Comparison of ENCODE assay signal across 12 cellular contexts in genomic region chr12:50185496-50185895, GRCh38. TPM values are rescaled to one million over a fixed set of nuclear protein-coding genes. Genes with fewer than 3 reads are reported as not detected.
DNase-seq lines count a peak whose midpoint lies in the region; ATAC-seq and TF ChIP-seq lines count a peak whose summit lies in the region.
"Had no signal": no experiment of that assay in that cellular context is flagged by ENCODE, and none has a peak within 500 bp of the region (broad histone marks: within the 10 kb centered on the region; RNA-seq: fewer than 3 reads in every experiment).

No MANE protein-coding gene starts in this region.

- peak overlapping the region; percentile 37 to 70 for H3K27ac ChIP-seq in breast epithelium
- H3K27ac ChIP-seq: BLaER1 had no signal

- intact Hi-C loops in natural killer cell (cut with micrococcal nuclease) (no loop called here), breast epithelium (cut with DNase I; ENCODE audit: low total_unique reads) (no loop called here), sciatic nerve (cut with DNase I) (no loop called here)

- peaks cover 4% of the 10 kb centered on the region for H3K36me3 Mint-ChIP-seq in natural killer cell treated with Interleukin-12 subunit alpha and Interleukin-12 subunit beta and Interleukin-15 and Interleukin-18, amount 100 ng/mL, for 72 hours
- H3K36me3 Mint-ChIP-seq in natural killer cell = peaks cover 6% of the 10 kb centered on the region
- peaks cover 0 to 40% (median 11%) of the 10 kb centered on the region in 3 donors for H3K36me3 Mint-ChIP-seq in naive thymus-derived CD8-positive, alpha-beta T cell

- no peak overlapping the region for H3K4me3 ChIP-seq in breast epithelium
- H3K4me3 ChIP-seq: BLaER1 had no signal

- H3K4me1 ChIP-seq in breast epithelium = peaks cover 0 to 6% of the 10 kb centered on the region in 2 donors

- no peak overlapping the region for H3K4me3 Mint-ChIP-seq in natural killer cell treated with Interleukin-12 subunit alpha and Interleukin-12 subunit beta and Interleukin-15 and Interleukin-18, amount 100 ng/mL, for 72 hours
- H3K4me3 Mint-ChIP-seq in natural killer cell = no peak overlapping the region
- H3K4me3 Mint-ChIP-seq in naive thymus-derived CD8-positive, alpha-beta T cell = no peak overlapping the region

- H3K9me3 Mint-ChIP-seq in natural killer cell treated with Interleukin-12 subunit alpha and Interleukin-12 subunit beta and Interleukin-15 and Interleukin-18, amount 100 ng/mL, for 72 hours = no peaks in the 10 kb centered on the region
- no peaks in the 10 kb centered on the region for H3K9me3 Mint-ChIP-seq in natural killer cell
- no peaks in the 10 kb centered on the region for H3K9me3 Mint-ChIP-seq in naive thymus-derived CD8-positive, alpha-beta T cell

- ATAC-seq in natural killer cell treated with Interleukin-12 subunit alpha and Interleukin-12 subunit beta and Interleukin-15 and Interleukin-18, amount 100 ng/mL, for 72 hours = no peak
- ATAC-seq in natural killer cell = no peak
- ATAC-seq in naive thymus-derived CD8-positive, alpha-beta T cell = no peak
- no peak for ATAC-seq in sciatic nerve
- ATAC-seq in GM18502 (IDR thresholded peaks at IDR 0.05; ENCODE audit: poor library complexity, unreplicated experiment) = no peak

- peak overlapping the region; percentile 42 to 78 for H3K27ac Mint-ChIP-seq in natural killer cell treated with Interleukin-12 subunit alpha and Interleukin-12 subunit beta and Interleukin-15 and Interleukin-18, amount 100 ng/mL, for 72 hours
- H3K27ac Mint-ChIP-seq in natural killer cell = no peak overlapping the region
- H3K27ac Mint-ChIP-seq in naive thymus-derived CD8-positive, alpha-beta T cell = peak overlapping the region in 9 of 10 donors; percentile 0 to 67 (median 42)

- no peaks in the 10 kb centered on the region for H3K9me3 ChIP-seq in breast epithelium
- H3K9me3 ChIP-seq: BLaER1 had no signal

- no peak for TF ChIP-seq CTCF in natural killer cell (IDR thresholded peaks at IDR 0.05)
- no peak for TF ChIP-seq CTCF in breast epithelium (IDR thresholded peaks at IDR 0.05)

- peaks cover 3 to 23% of the 10 kb centered on the region in 2 donors for H3K4me1 Mint-ChIP-seq in natural killer cell treated with Interleukin-12 subunit alpha and Interleukin-12 subunit beta and Interleukin-15 and Interleukin-18, amount 100 ng/mL, for 72 hours (ENCODE audit: low read depth in 2 of 2)
- H3K4me1 Mint-ChIP-seq in natural killer cell = peaks cover 0 to 5% of the 10 kb centered on the region in 2 donors
- H3K4me1 Mint-ChIP-seq in naive thymus-derived CD8-positive, alpha-beta T cell = peaks cover 3 to 13% (median 8%) of the 10 kb centered on the region in 4 donors

- POLR2A ChIA-PET in naive thymus-derived CD8-positive, alpha-beta T cell (lab: Charles Lee) = no interaction called here

- TF ChIP-seq POLR2A in breast epithelium (IDR thresholded peaks at IDR 0.05) = no peak

- H3K36me3 ChIP-seq in breast epithelium = no peaks in the 10 kb centered on the region

- no peak for DNase-seq in natural killer cell treated with Interleukin-12 subunit alpha and Interleukin-12 subunit beta and Interleukin-15 and Interleukin-18, amount 100 ng/mL, for 72 hours (ENCODE audit: low spot score)
- DNase-seq in natural killer cell (no peak), breast epithelium (ENCODE audit: low spot score in 2 of 2) (no peak), sciatic nerve (ENCODE audit: low spot score) (no peak), EL (no peak), NCI-H526 treated with DMSO at 0.1 percent for 48 hours (lab: John Stamatoyannopoulos, UW) (no peak)
- no peak for DNase-seq in naive thymus-derived CD8-positive, alpha-beta T cell
- DNase-seq: activated CD4-positive, CD25-positive, alpha-beta regulatory T cell; GOT3; NCI-H2171 had no signal

- no peaks in the 10 kb centered on the region for H3K27me3 ChIP-seq in breast epithelium
- H3K27me3 ChIP-seq: BLaER1 had no signal

- no peaks in the 10 kb centered on the region for H3K27me3 Mint-ChIP-seq in natural killer cell treated with Interleukin-12 subunit alpha and Interleukin-12 subunit beta and Interleukin-15 and Interleukin-18, amount 100 ng/mL, for 72 hours
- no peaks in the 10 kb centered on the region for H3K27me3 Mint-ChIP-seq in natural killer cell (ENCODE audit: low read depth in 2 of 2)
- H3K27me3 Mint-ChIP-seq in naive thymus-derived CD8-positive, alpha-beta T cell = no peaks in the 10 kb centered on the region

RNA-seq across cellular contexts. Expression of gene CERS5, which starts 18.3 kb away (rescaled TPM):
- 100 to 1,000 TPM in 1 of 2 donors, 10 to 100 TPM in 1; 72.1 to 115 TPM for total RNA-seq in natural killer cell treated with Interleukin-12 subunit alpha and Interleukin-12 subunit beta and Interleukin-15 and Interleukin-18, amount 100 ng/mL, for 72 hours
- total RNA-seq in natural killer cell (10 to 100 TPM; 69.9 to 81.2 (median 75.8) TPM), breast epithelium (10 to 100 TPM; 25.0 to 40.1 (median 32.4) TPM), sciatic nerve (51.9 TPM)
- total RNA-seq in naive thymus-derived CD8-positive, alpha-beta T cell = 10 to 100 TPM; 51.0 to 55.7 TPM
- 10 to 100 TPM; 31.0 to 45.0 (median 33.6) TPM for polyA plus RNA-seq in naive thymus-derived CD8-positive, alpha-beta T cell

Comparison
In these comparisons a context has a peak if more than half of its experiments do, and no peak if none do; other contexts are left out.
1. H3K27ac Mint-ChIP-seq: peak in natural killer cell treated with Interleukin-12 subunit alpha and Interleukin-12 subunit beta and Interleukin-15 and Interleukin-18, amount 100 ng/mL, for 72 hours (2 of 2) and naive thymus-derived CD8-positive, alpha-beta T cell (9 of 10); none in natural killer cell (0 of 2).